ENCODE assay signal across 26 cellular contexts in genomic region chr16:3946604-3947180, GRCh38.
DNase-seq lines count a peak whose midpoint lies in the region; ATAC-seq and TF ChIP-seq lines count a peak whose summit lies in the region.
"Had no signal": no experiment of that assay in that cellular context is flagged by ENCODE, and none has a peak within 500 bp of the region (broad histone marks: within the 10 kb centered on the region; RNA-seq: fewer than 3 reads in every experiment).

No MANE protein-coding gene starts in this region.

- H4K8ac ChIP-seq in neuronal stem cell (ENCODE audit: low read depth, low read length): no peak overlapping the region

- peak overlapping the region; percentile 56 for H2AK5ac ChIP-seq in neuronal stem cell (ENCODE audit: low read depth, low read length)

- H3K79me1 ChIP-seq in neuronal stem cell (ENCODE audit: low read depth, low read length): no peaks in the 10 kb centered on the region

- H2BK5ac ChIP-seq in neuronal stem cell (ENCODE audit: low read length): no peak overlapping the region

- no peaks in the 10 kb centered on the region for H3K27me3 Mint-ChIP-seq in endodermal cell (ENCODE audit: insufficient read depth)

- no peak overlapping the region for H2BK12ac ChIP-seq in neuronal stem cell (ENCODE audit: low read length)

- H3K4me1 ChIP-seq in left ventricle myocardium inferior (peaks cover 41% of the 10 kb centered on the region), endodermal cell (ENCODE audit: control insufficient read depth, insufficient read depth, low read length) (no peaks in the 10 kb centered on the region), neuronal stem cell (ENCODE audit: control insufficient read depth in 2 of 2, insufficient read depth in 1 of 2, low read depth in 1 of 2, low read length in 2 of 2) (peaks cover 3 to 4% of the 10 kb centered on the region in 2 donors), upper lobe of right lung (peaks cover 23% of the 10 kb centered on the region)

- 87 to 89% methylated on average over 12 to 20 of the region's 20 CpGs for WGBS in endodermal cell (ENCODE audit: insufficient coverage in 1 of 2, insufficient read length in 1 of 2), 2 experiments
- WGBS in neuronal stem cell (ENCODE audit: extremely low coverage in 2 of 2, insufficient read length in 2 of 2, insufficient replicate concordance in 1 of 2), 2 donors: no CpG with 5 or more reads among the region's 20 CpGs

- H3K4me3 ChIP-seq in left ventricle myocardium inferior (no peak overlapping the region), endodermal cell (ENCODE audit: low read length) (no peak overlapping the region), neuronal stem cell (ENCODE audit: low read length in 2 of 2) (no peak overlapping the region), upper lobe of right lung (no peak overlapping the region)
- H3K4me3 ChIP-seq: adrenal gland, BLaER1, vagina had no signal

- DNase-seq in left ventricle myocardium inferior: no peak
- DNase-seq in Right ventricle myocardium inferior (ENCODE audit: missing footprints): no peak
- DNase-seq in endodermal cell: peak; percentile 42
- DNase-seq in neuronal stem cell (ENCODE audit: low spot score): no peak
- peak; percentile 64 for DNase-seq in upper lobe of right lung
- no peak for DNase-seq in GM20000 (ENCODE audit: low spot score)
- no peak for DNase-seq in NCI-H1417 (lab: John Stamatoyannopoulos, UW)
- DNase-seq: 8988T; activated CD4-positive, alpha-beta T cell treated with anti-CD3 and anti-CD28 coated beads, Interleukin-2, amount 10 ng/mL, durations not matched to agents 7 days and 5 days; activated CD8-positive, alpha-beta memory T cell treated with anti-CD3 and anti-CD28 coated beads, Interleukin-2, amount 50 U/mL, for 48 hours; activated gamma-delta T cell treated with Interleukin-2 at 50 U/mL for 16 hours; hypothalamus; NCI-H1436 treated with DMSO at 0.1 percent for 48 hours; nephron progenitor cell; SHP77; stimulated activated CD4-positive, alpha-beta T cell treated with anti-CD3 and anti-CD28 coated beads, Interleukin-4, amount 100 ng/mL, for 1 hour; stimulated activated naive CD8-positive, alpha-beta T cell treated with anti-CD3 and anti-CD28 coated beads, Interleukin-15, amount 100 ng/mL, for 72 hours; T-helper 17 cell had no signal

- H3K9me3 ChIP-seq in left ventricle myocardium inferior (replicated peaks): no peaks in the 10 kb centered on the region
- H3K9me3 ChIP-seq in endodermal cell (ENCODE audit: control insufficient read depth, low read length): peaks cover 6% of the 10 kb centered on the region
- peaks cover 2 to 6% of the 10 kb centered on the region in 2 donors for H3K9me3 ChIP-seq in neuronal stem cell (replicated peaks in 1 of 2; ENCODE audit: control insufficient read depth in 2 of 2, insufficient read depth in 1 of 2, low read depth in 1 of 2, low read length in 2 of 2)
- no peaks in the 10 kb centered on the region for H3K9me3 ChIP-seq in upper lobe of right lung
- H3K9me3 ChIP-seq: adrenal gland, vagina had no signal

- no peak overlapping the region for H3K14ac ChIP-seq in neuronal stem cell (ENCODE audit: low read length)

- H3K4me3 Mint-ChIP-seq in endodermal cell: no peak overlapping the region
- H3K4me3 Mint-ChIP-seq: activated CD4-positive, alpha-beta T cell treated with anti-CD3 and anti-CD28 coated beads, Interleukin-2, amount 10 ng/mL, durations not matched to agents 7 days and 5 days; dendritic cell treated with granulocyte-macrophage colony-stimulating factor and Interleukin-4, amounts not matched to agents 40 ng/mL and 50 ng/mL, for 4 days; IgD-negative memory B cell; nephron progenitor cell; stimulated activated naive CD8-positive, alpha-beta T cell treated with anti-CD3 and anti-CD28 coated beads, Interleukin-15, amount 100 ng/mL, for 72 hours; T-helper 17 cell had no signal

- H3K36me3 Mint-ChIP-seq in endodermal cell (ENCODE audit: low read depth): no peaks in the 10 kb centered on the region

- intact Hi-C loops in left ventricle myocardium inferior (cut with micrococcal nuclease): no loop called here
- intact Hi-C loops in Right ventricle myocardium inferior (cut with DNase I): no loop called here
- intact Hi-C loops in upper lobe of right lung (cut with DNase I): no loop called here

- H3K18ac ChIP-seq in neuronal stem cell (ENCODE audit: low read length): peak overlapping the region; percentile 29

- ATAC-seq in Right ventricle myocardium inferior: no peak
- no peak for ATAC-seq in upper lobe of right lung
- ATAC-seq in HG03196 (IDR thresholded peaks at IDR 0.05; ENCODE audit: unreplicated experiment): no peak
- ATAC-seq: stimulated activated naive CD8-positive, alpha-beta T cell treated with anti-CD3 and anti-CD28 coated beads, Interleukin-15, amount 100 ng/mL, for 72 hours; T-helper 17 cell had no signal

- no peak overlapping the region for H3K4me2 ChIP-seq in neuronal stem cell (ENCODE audit: insufficient read depth, low read length, poor library complexity, severe bottlenecking)
- H3K4me2 ChIP-seq: BLaER1 had no signal

- peaks cover 18% of the 10 kb centered on the region for H3K9me3 Mint-ChIP-seq in endodermal cell
- H3K9me3 Mint-ChIP-seq: activated CD4-positive, alpha-beta T cell treated with anti-CD3 and anti-CD28 coated beads, Interleukin-2, amount 10 ng/mL, durations not matched to agents 7 days and 5 days; dendritic cell treated with granulocyte-macrophage colony-stimulating factor and Interleukin-4, amounts not matched to agents 40 ng/mL and 50 ng/mL, for 4 days had no signal

- H3K9ac ChIP-seq in endodermal cell (ENCODE audit: extremely low read depth, low read length, poor library complexity, severe bottlenecking): no peak overlapping the region
- H3K9ac ChIP-seq in neuronal stem cell (ENCODE audit: low read depth, low read length, poor library complexity): no peak overlapping the region
- H3K9ac ChIP-seq: BLaER1 had no signal

- H2BK120ac ChIP-seq in neuronal stem cell (ENCODE audit: low read depth, low read length): no peak overlapping the region

- no peak overlapping the region for H3K23ac ChIP-seq in neuronal stem cell (ENCODE audit: low read depth, low read length, poor library complexity)

- no peak for TF ChIP-seq CTCF in left ventricle myocardium inferior (IDR thresholded peaks at IDR 0.05; ENCODE audit: borderline replicate concordance)
- TF ChIP-seq CTCF in endodermal cell (conservative IDR thresholded peaks at IDR 0.05): no peak
- TF ChIP-seq CTCF in upper lobe of right lung (IDR thresholded peaks at IDR 0.05): no peak
- no peak for TF ChIP-seq CTCF in GM20000 (IDR thresholded peaks at IDR 0.05; ENCODE audit: extremely low read depth, missing control alignments)

- no peak overlapping the region for H2AFZ ChIP-seq in neuronal stem cell (ENCODE audit: low read length)

- H3K4ac ChIP-seq in neuronal stem cell (ENCODE audit: low read length): no peak overlapping the region

- H2BK15ac ChIP-seq in neuronal stem cell (ENCODE audit: low read length): peak overlapping the region; percentile 31

- no peaks in the 10 kb centered on the region for H3K4me1 Mint-ChIP-seq in endodermal cell

- H3K27me3 ChIP-seq in left ventricle myocardium inferior (ENCODE audit: low read depth): no peaks in the 10 kb centered on the region
- H3K27me3 ChIP-seq in endodermal cell (ENCODE audit: control insufficient read depth, insufficient read depth, low read length, poor library complexity, severe bottlenecking): no peaks in the 10 kb centered on the region
- H3K27me3 ChIP-seq in neuronal stem cell (ENCODE audit: control insufficient read depth in 3 of 3, insufficient read depth in 3 of 3, low read depth in 1 of 3, low read length in 3 of 3): no peaks in the 10 kb centered on the region
- no peaks in the 10 kb centered on the region for H3K27me3 ChIP-seq in upper lobe of right lung
- H3K27me3 ChIP-seq: adrenal gland, BLaER1, vagina had no signal

- H3K27ac ChIP-seq in left ventricle myocardium inferior (replicated peaks) (peak overlapping the region; percentile 30), endodermal cell (ENCODE audit: low read depth, low read length) (no peak overlapping the region), neuronal stem cell (replicated peaks; ENCODE audit: low read length) (no peak overlapping the region), upper lobe of right lung (peak overlapping the region; percentile 68)
- H3K27ac ChIP-seq: adrenal gland, BLaER1, vagina, VCaP had no signal

- no peaks in the 10 kb centered on the region for H3K36me3 ChIP-seq in left ventricle myocardium inferior
- no peaks in the 10 kb centered on the region for H3K36me3 ChIP-seq in endodermal cell (ENCODE audit: control insufficient read depth, insufficient read depth, low read length)
- H3K36me3 ChIP-seq in neuronal stem cell (replicated peaks in 1 of 2; ENCODE audit: control insufficient read depth in 2 of 2, insufficient read depth in 2 of 2, low read length in 2 of 2): no peaks in the 10 kb centered on the region
- H3K36me3 ChIP-seq in upper lobe of right lung: no peaks in the 10 kb centered on the region
- H3K36me3 ChIP-seq: adrenal gland, BLaER1, vagina had no signal

- H3K27ac Mint-ChIP-seq in endodermal cell: no peak overlapping the region
- H3K27ac Mint-ChIP-seq: activated CD4-positive, alpha-beta T cell treated with anti-CD3 and anti-CD28 coated beads, Interleukin-2, amount 10 ng/mL, durations not matched to agents 7 days and 5 days; dendritic cell treated with granulocyte-macrophage colony-stimulating factor and Interleukin-4, amounts not matched to agents 40 ng/mL and 50 ng/mL, for 4 days; IgD-negative memory B cell; nephron progenitor cell; progenitor cell of endocrine pancreas; stimulated activated naive CD8-positive, alpha-beta T cell treated with anti-CD3 and anti-CD28 coated beads, Interleukin-15, amount 100 ng/mL, for 72 hours; T-helper 17 cell had no signal

- peak overlapping the region; percentile 18 for H4K91ac ChIP-seq in neuronal stem cell (ENCODE audit: low read depth, low read length, poor library complexity)

Comparison
In these comparisons a context has a peak if more than half of its experiments do, and no peak if none do; other contexts are left out.
1. DNase-seq: peak in endodermal cell (single experiment) and upper lobe of right lung (single experiment); none in left ventricle myocardium inferior (single experiment), Right ventricle myocardium inferior (single experiment), neuronal stem cell (single experiment), GM20000 (single experiment) and NCI-H1417 (0 of 3).
2. H3K27ac ChIP-seq: peak in left ventricle myocardium inferior (single experiment) and upper lobe of right lung (single experiment); none in endodermal cell (single experiment) and neuronal stem cell (single experiment).